ENCODE assay signal across 10 cellular contexts in genomic region chr19:40512473-40513344, GRCh38. TPM values are rescaled to one million over a fixed set of nuclear protein-coding genes. Genes with fewer than 3 reads are reported as not detected.
DNase-seq lines count a peak whose midpoint lies in the region; ATAC-seq and TF ChIP-seq lines count a peak whose summit lies in the region.
"Had no signal": no experiment of that assay in that cellular context is flagged by ENCODE, and none has a peak within 500 bp of the region (broad histone marks: within the 10 kb centered on the region; RNA-seq: fewer than 3 reads in every experiment).

No MANE protein-coding gene starts in this region.

- intact Hi-C loops in left ventricle myocardium superior (cut with micrococcal nuclease), result no loop called here

- peak overlapping the region; percentile 56 for H3K4me2 ChIP-seq in skeletal muscle satellite cell (ENCODE audit: low read length)

- H3K4me1 ChIP-seq in skeletal muscle satellite cell (ENCODE audit: control insufficient read depth, insufficient read depth, low read length), result peaks cover 3% of the 10 kb centered on the region

- H3K36me3 ChIP-seq in skeletal muscle satellite cell (ENCODE audit: insufficient read depth, low read length), result no peaks in the 10 kb centered on the region
- H3K36me3 ChIP-seq: neutrophil, SJSA1 had no signal

- DNase-seq in NCI-H524 (lab: John Stamatoyannopoulos, UW) (peak; percentile 57 to 68), NCI-H524 treated with DMSO at 0.1 percent for 48 hours (lab: John Stamatoyannopoulos, UW) (no peak), left ventricle myocardium superior (peak; percentile 39)
- no peak for DNase-seq in stimulated activated CD4-positive, alpha-beta T cell treated with anti-CD3 and anti-CD28 coated beads, Interleukin-1b, Interleukin-23, amount 100 ng/mL, for 48 hours

- no peak overlapping the region for H3K4me3 ChIP-seq in skeletal muscle satellite cell (ENCODE audit: low read length)
- H3K4me3 ChIP-seq: SJSA1 had no signal

- no peaks in the 10 kb centered on the region for H3K9me3 ChIP-seq in skeletal muscle satellite cell (replicated peaks; ENCODE audit: low read length)
- H3K9me3 ChIP-seq: neutrophil, SJSA1 had no signal

- no peak overlapping the region for H3K9ac ChIP-seq in skeletal muscle satellite cell (ENCODE audit: low read depth, low read length)

- peak; percentile 39 for TF ChIP-seq CTCF in VCaP (conservative IDR thresholded peaks at IDR 0.05)

- H3K27me3 ChIP-seq in skeletal muscle satellite cell (ENCODE audit: control insufficient read depth, insufficient read depth, low read length), result peaks cover 43% of the 10 kb centered on the region

- H3K27ac ChIP-seq in VCaP, result peak overlapping the region; percentile 36; the same call in 1 of the 2 replicates
- H3K27ac ChIP-seq: neutrophil, SJSA1 had no signal

- peak; percentile 67 for ATAC-seq in left ventricle myocardium superior
- ATAC-seq in GM18873 (IDR thresholded peaks at IDR 0.05; ENCODE audit: low FRiP score, unreplicated experiment), result no peak
- ATAC-seq in HG03521 (IDR thresholded peaks at IDR 0.05; ENCODE audit: unreplicated experiment), result no peak

RNA-seq across cellular contexts. Expression of gene SPTBN4, which starts 45.9 kb away (rescaled TPM):
- 4.8 TPM for total RNA-seq in left ventricle myocardium superior
- total RNA-seq in skeletal muscle satellite cell (2012; rRNA removed), result 0.22 and 0.76 TPM in 2 replicates

RNA-seq across cellular contexts. Expression of gene BLVRB, which starts 47.2 kb away (rescaled TPM):
- 120 TPM for total RNA-seq in left ventricle myocardium superior
- 89.5 and 90.4 TPM in 2 replicates for total RNA-seq in skeletal muscle satellite cell (2012; rRNA removed)

Comparison
In these comparisons a context has a peak if more than half of its experiments do, and no peak if none do; other contexts are left out.
1. DNase-seq: peak in NCI-H524 (2 of 2) and left ventricle myocardium superior (single experiment); none in NCI-H524 treated with DMSO at 0.1 percent for 48 hours (single experiment) and stimulated activated CD4-positive, alpha-beta T cell treated with anti-CD3 and anti-CD28 coated beads, Interleukin-1b, Interleukin-23, amount 100 ng/mL, for 48 hours (single experiment).